Comparison of ENCODE assay signal across 19 cellular contexts in genomic region chr13:46129124-46129523, GRCh38. TPM values are rescaled to one million over a fixed set of nuclear protein-coding genes. Genes with fewer than 3 reads are reported as not detected.
DNase-seq lines count a peak whose midpoint lies in the region; ATAC-seq and TF ChIP-seq lines count a peak whose summit lies in the region.
"Had no signal": no experiment of that assay in that cellular context is flagged by ENCODE, and none has a peak within 500 bp of the region (broad histone marks: within the 10 kb centered on the region; RNA-seq: fewer than 3 reads in every experiment).

No MANE protein-coding gene starts in this region.

- H3K36me3 Mint-ChIP-seq in activated CD4-positive, alpha-beta T cell treated with anti-CD3 and anti-CD28 coated beads, Interleukin-2, amount 10 ng/mL, durations not matched to agents 24 days and 14 days (ENCODE audit: low read depth), result peaks cover 76% of the 10 kb centered on the region
- peaks cover 82% of the 10 kb centered on the region for H3K36me3 Mint-ChIP-seq in CD8-positive, alpha-beta T cell
- H3K36me3 Mint-ChIP-seq in activated T-helper 17 cell treated with anti-CD3 and anti-CD28 coated beads, Interleukin-2, amount 50 U/mL, for 72 hours (ENCODE audit: low read depth), result peaks cover 99% of the 10 kb centered on the region
- H3K36me3 Mint-ChIP-seq in naive B cell, result peaks cover 33% of the 10 kb centered on the region in 2 donors

- H3K9me3 Mint-ChIP-seq in activated CD4-positive, alpha-beta T cell treated with anti-CD3 and anti-CD28 coated beads, Interleukin-2, amount 10 ng/mL, durations not matched to agents 24 days and 14 days, result no peaks in the 10 kb centered on the region
- no peaks in the 10 kb centered on the region for H3K9me3 Mint-ChIP-seq in CD8-positive, alpha-beta T cell
- no peaks in the 10 kb centered on the region for H3K9me3 Mint-ChIP-seq in activated T-helper 17 cell treated with anti-CD3 and anti-CD28 coated beads, Interleukin-2, amount 50 U/mL, for 72 hours
- H3K9me3 Mint-ChIP-seq in naive B cell, result no peaks in the 10 kb centered on the region

- peaks cover 56% of the 10 kb centered on the region for H3K36me3 ChIP-seq in CD8-positive, alpha-beta T cell (ENCODE audit: insufficient read depth, low read length)

- H3K27ac Mint-ChIP-seq in activated CD4-positive, alpha-beta T cell treated with anti-CD3 and anti-CD28 coated beads, Interleukin-2, amount 10 ng/mL, durations not matched to agents 24 days and 14 days, result no peak overlapping the region
- peak overlapping the region; percentile 5 for H3K27ac Mint-ChIP-seq in CD8-positive, alpha-beta T cell
- peak overlapping the region; percentile 34 for H3K27ac Mint-ChIP-seq in activated T-helper 17 cell treated with anti-CD3 and anti-CD28 coated beads, Interleukin-2, amount 50 U/mL, for 72 hours
- H3K27ac Mint-ChIP-seq in naive B cell, result peak overlapping the region in 5 of 6 donors; percentile 0 to 90 (median 4)

- H3K4me3 ChIP-seq in CD8-positive, alpha-beta T cell (ENCODE audit: low read depth, low read length), result no peak overlapping the region
- H3K4me3 ChIP-seq: GM12878 had no signal

- H3K27me3 Mint-ChIP-seq in activated CD4-positive, alpha-beta T cell treated with anti-CD3 and anti-CD28 coated beads, Interleukin-2, amount 10 ng/mL, durations not matched to agents 24 days and 14 days, result no peaks in the 10 kb centered on the region
- H3K27me3 Mint-ChIP-seq in CD8-positive, alpha-beta T cell (ENCODE audit: low read depth), result no peaks in the 10 kb centered on the region
- H3K27me3 Mint-ChIP-seq in activated T-helper 17 cell treated with anti-CD3 and anti-CD28 coated beads, Interleukin-2, amount 50 U/mL, for 72 hours, result no peaks in the 10 kb centered on the region
- no peaks in the 10 kb centered on the region for H3K27me3 Mint-ChIP-seq in naive B cell

- no peaks in the 10 kb centered on the region for H3K9me3 ChIP-seq in CD8-positive, alpha-beta T cell (ENCODE audit: low read length)

- intact Hi-C loops in activated CD4-positive, alpha-beta T cell treated with anti-CD3 and anti-CD28 coated beads, Interleukin-2, amount 10 ng/mL, durations not matched to agents 24 days and 14 days (cut with micrococcal nuclease), result loop anchor here (10.0 kb wide), 1 partner anchor 594 kb away; no protein-coding TSS in a partner anchor
- intact Hi-C loops in CD8-positive, alpha-beta T cell (cut with DNase I, micrococcal nuclease), result loop anchor here (5.0 to 10.0 kb wide), 6 partner anchors 33 to 617 kb away; partner anchors contain the start of gene ZC3H13 (in 1 of the 2)

- POLR2A ChIA-PET in CD8-positive, alpha-beta T cell (lab: Charles Lee), result no interaction called here

- H3K4me1 ChIP-seq in CD8-positive, alpha-beta T cell (ENCODE audit: insufficient read depth, low read length), result peaks cover 23% of the 10 kb centered on the region

- no peak overlapping the region for H3K4me3 Mint-ChIP-seq in activated CD4-positive, alpha-beta T cell treated with anti-CD3 and anti-CD28 coated beads, Interleukin-2, amount 10 ng/mL, durations not matched to agents 24 days and 14 days
- no peak overlapping the region for H3K4me3 Mint-ChIP-seq in CD8-positive, alpha-beta T cell
- H3K4me3 Mint-ChIP-seq in activated T-helper 17 cell treated with anti-CD3 and anti-CD28 coated beads, Interleukin-2, amount 50 U/mL, for 72 hours, result no peak overlapping the region
- no peak overlapping the region for H3K4me3 Mint-ChIP-seq in naive B cell

- H3K27me3 ChIP-seq in CD8-positive, alpha-beta T cell (ENCODE audit: insufficient read depth, low read length), result no peaks in the 10 kb centered on the region

- no peak for ATAC-seq in CD8-positive, alpha-beta T cell
- no peak for ATAC-seq in activated T-helper 17 cell treated with anti-CD3 and anti-CD28 coated beads, Interleukin-2, amount 50 U/mL, for 72 hours (replicated peaks)
- ATAC-seq in naive B cell (ENCODE audit: low read depth in 2 of 2) (no peak), omental fat pad (ENCODE audit: low FRiP score) (no peak)
- ATAC-seq: GM12878, Panc1 had no signal

- no peak overlapping the region for H3K27ac ChIP-seq in CD8-positive, alpha-beta T cell (ENCODE audit: low read depth, low read length)

- CTCF ChIA-PET in CD8-positive, alpha-beta T cell (lab: Charles Lee), result interaction anchor here (0.6 to 2.2 kb wide), 3 partner anchors 11 to 192 kb away, joined by 3 to 8 read pairs (median 7); no protein-coding TSS in a partner anchor

- peaks cover 26% of the 10 kb centered on the region for H3K4me1 Mint-ChIP-seq in activated CD4-positive, alpha-beta T cell treated with anti-CD3 and anti-CD28 coated beads, Interleukin-2, amount 10 ng/mL, durations not matched to agents 24 days and 14 days
- H3K4me1 Mint-ChIP-seq in CD8-positive, alpha-beta T cell (ENCODE audit: low read depth), result peaks cover 42% of the 10 kb centered on the region
- H3K4me1 Mint-ChIP-seq in activated T-helper 17 cell treated with anti-CD3 and anti-CD28 coated beads, Interleukin-2, amount 50 U/mL, for 72 hours, result peaks cover 26% of the 10 kb centered on the region
- H3K4me1 Mint-ChIP-seq in naive B cell, result peaks cover 17 to 26% (median 25%) of the 10 kb centered on the region in 3 donors

- no peak for TF ChIP-seq CTCF in CD8-positive, alpha-beta T cell (IDR thresholded peaks at IDR 0.05)
- no peak for TF ChIP-seq CTCF in omental fat pad (IDR thresholded peaks at IDR 0.05)

- DNase-seq in activated CD4-positive, alpha-beta T cell treated with anti-CD3 and anti-CD28 coated beads, Interleukin-2, amount 10 ng/mL, durations not matched to agents 24 days and 14 days, result peak; percentile 48
- DNase-seq in activated CD4-positive, alpha-beta T cell treated with anti-CD3 and anti-CD28 coated beads for 1 hour, result no peak
- no peak for DNase-seq in CD8-positive, alpha-beta T cell
- DNase-seq in naive B cell (no peak), A172 (ENCODE audit: low spot score) (no peak), epidermal melanocyte (ENCODE audit: insufficient read length, low spot score) (no peak), omental fat pad (ENCODE audit: low spot score) (no peak)
- DNase-seq: C1 segment of cervical spinal cord, DMS79, IMR-90, Kasumi-1, NCI-H1930, NCI-H2171, NCI-H446 treated with DMSO at 0.1 percent for 48 hours, NCI-H774 had no signal

RNA-seq across cellular contexts. Expression of gene CPB2, which starts 24.3 kb away (rescaled TPM):
- total RNA-seq in activated CD4-positive, alpha-beta T cell treated with anti-CD3 and anti-CD28 coated beads, Interleukin-2, amount 10 ng/mL, durations not matched to agents 24 days and 14 days, result not detected in 2 replicates
- not detected for total RNA-seq in CD8-positive, alpha-beta T cell
- total RNA-seq in activated T-helper 17 cell treated with anti-CD3 and anti-CD28 coated beads, Interleukin-2, amount 50 U/mL, for 72 hours, result not detected
- under 1 TPM in 1 of 6 donors, not detected in 5; 0.20 TPM for polyA plus RNA-seq in naive B cell (ENCODE audit: low read depth in 6 of 6)
- total RNA-seq in A172 (2014; rRNA removed; shearing (Covaris generic)), result not detected in 2 replicates
- total RNA-seq in omental fat pad, result not detected
- total RNA-seq: G401, IMR-90 had no signal
- polyA plus RNA-seq: IMR-90 had no signal

RNA-seq across cellular contexts. Expression of gene LCP1, which starts 52.9 kb away (rescaled TPM):
- total RNA-seq in activated CD4-positive, alpha-beta T cell treated with anti-CD3 and anti-CD28 coated beads, Interleukin-2, amount 10 ng/mL, durations not matched to agents 24 days and 14 days, result 758 and 792 TPM in 2 replicates
- 100 to 1,000 TPM; 241 to 252 TPM for total RNA-seq in CD8-positive, alpha-beta T cell
- 100 to 1,000 TPM; 727 to 916 TPM for total RNA-seq in activated T-helper 17 cell treated with anti-CD3 and anti-CD28 coated beads, Interleukin-2, amount 50 U/mL, for 72 hours
- polyA plus RNA-seq in naive B cell (ENCODE audit: low read depth in 6 of 6), result 1,000 to 10,000 TPM in 1 of 6 donors, 100 to 1,000 TPM in 5; 701 to 1,116 (median 814) TPM
- total RNA-seq in A172 (2014; rRNA removed; shearing (Covaris generic)), result 13.3 and 13.5 TPM in 2 replicates
- 100 to 1,000 TPM in 3 of 4 donors, 10 to 100 TPM in 1; 61.0 to 325 (median 142) TPM for total RNA-seq in omental fat pad
- total RNA-seq: G401, IMR-90 had no signal
- polyA plus RNA-seq: IMR-90 had no signal
